Comparison of ENCODE assay signal across 8 cellular contexts in genomic region chr5:143401846-143402463, GRCh38. TPM values are rescaled to one million over a fixed set of nuclear protein-coding genes. Genes with fewer than 3 reads are reported as not detected.
DNase-seq lines count a peak whose midpoint lies in the region; ATAC-seq, FAIRE-seq and TF ChIP-seq lines count a peak whose summit lies in the region.

No MANE protein-coding gene starts in this region.

- H3K36me3 ChIP-seq in BJ (ENCODE audit: control insufficient read depth, insufficient read depth, low read length) (0 out of 2 replicates have a peak, but pooled peaks cover 2% of the 10 kb centered on the region), ascending aorta (no peaks in the 10 kb centered on the region)

- no peaks in the 10 kb centered on the region for H3K9me3 ChIP-seq in ascending aorta

- ATAC-seq in HG02610 (IDR thresholded peaks at IDR 0.05; ENCODE audit: unreplicated experiment) (no peak), HG02885 (IDR thresholded peaks at IDR 0.05; ENCODE audit: poor library complexity, unreplicated experiment) (no peak)

- POLR2A ChIA-PET in BJ (lab: Charles Lee), result no interaction called here

- CTCF ChIA-PET in BJ (lab: Yijun Ruan, JAX), result no interaction called here

- FAIRE-seq in HTR-8/SVneo (lab: Jason Lieb, UNC), result peak; percentile 13

- DNase-seq in BJ (ENCODE audit: low read depth) (no peak), HTR-8/SVneo (ENCODE audit: insufficient read length, low spot score) (no peak), ascending aorta (ENCODE audit: low spot score in 2 of 2) (no peak), left kidney (ENCODE audit: low read depth, low spot score) (peak; percentile 25), superior temporal gyrus (ENCODE audit: extremely low spot score) (peak; percentile 67), hippocampal formation (lab: John Stamatoyannopoulos, UW) (no peak)

- no peak for TF ChIP-seq CTCF in BJ (IDR thresholded peaks at IDR 0.05; ENCODE audit: insufficient read depth, low read depth, low read length)
- no peak for TF ChIP-seq CTCF in ascending aorta (IDR thresholded peaks at IDR 0.05)

- H3K4me1 ChIP-seq in ascending aorta, result peaks cover 0 to 5% of the 10 kb centered on the region in 2 donors

- peak overlapping the region; percentile 98 to 99 for H3K27ac ChIP-seq in ascending aorta

- H3K27me3 ChIP-seq in BJ (ENCODE audit: control insufficient read depth, insufficient read depth, low read length) (no peaks in the 10 kb centered on the region), ascending aorta (no peaks in the 10 kb centered on the region)

- H3K4me3 ChIP-seq in BJ (ENCODE audit: low read depth, low read length) (peak overlapping the region; percentile 89), ascending aorta (peak overlapping the region; percentile 70 to 91)

- intact Hi-C loops in ascending aorta (cut with DNase I), result loop anchor here (2.0 to 5.0 kb wide), 7 partner anchors 60 to 475 kb away; no protein-coding TSS in a partner anchor

RNA-seq across cellular contexts. Expression of gene NR3C1, which starts 1.5 kb away (rescaled TPM):
- 22.4 and 33.7 TPM in 2 replicates for polyA plus RNA-seq in BJ (2011; rRNA removed)
- 27.9 and 29.1 TPM in 2 replicates for polyA minus RNA-seq in BJ (2011; rRNA and poly(A)+ RNA removed)
- 18.4 TPM for total RNA-seq in ascending aorta

Comparison
In these comparisons a context has a peak if more than half of its experiments do, and no peak if none do; other contexts are left out.
1. DNase-seq: peak in left kidney (single experiment) and superior temporal gyrus (single experiment); none in BJ (single experiment), HTR-8/SVneo (single experiment), ascending aorta (0 of 2) and hippocampal formation (0 of 2).